Comparison of ENCODE assay signal across 1 cellular context in genomic region chr5:78328585-78329173, GRCh38.
TF ChIP-seq lines count a peak whose summit lies in the region.

No MANE protein-coding gene starts in this region.

TF ChIP-seq in K562, 482 proteins besides CTCF, POLR2A, EP300 and RAD21:
- no peak for TF ChIP-seq E2F8 (IDR thresholded peaks at IDR 0.05; ENCODE audit: low read depth, partially characterized antibody)
- TF ChIP-seq ELF4 (CRISPR knock-in tag; IDR thresholded peaks at IDR 0.05): no peak
- TF ChIP-seq NFE2 (IDR thresholded peaks at IDR 0.05; ENCODE audit: low read depth): peak; percentile 88
- TF ChIP-seq MAFK (IDR thresholded peaks at IDR 0.05; ENCODE audit: low read length): peak; percentile 84
- TF ChIP-seq STAT5A (IDR thresholded peaks at IDR 0.05; ENCODE audit: borderline replicate concordance, low read length): no peak
- peak; percentile 71 for TF ChIP-seq ZNF592 (IDR thresholded peaks at IDR 0.05)
- no peak for TF ChIP-seq LCOR (CRISPR knock-in tag; IDR thresholded peaks at IDR 0.05)
- peak; percentile 76 for TF ChIP-seq NFE2L1 (tag; IDR thresholded peaks at IDR 0.05; ENCODE audit: borderline replicate concordance, low read depth)
- TF ChIP-seq SPI1 (IDR thresholded peaks at IDR 0.05; ENCODE audit: borderline replicate concordance, low read depth, low read length): no peak
- TF ChIP-seq ATF7 (IDR thresholded peaks at IDR 0.05): peak; percentile 54; the same call in 1 of the 2 replicates
- 0 out of 2 replicates have a peak, but pooled peaks have one; percentile 26 for TF ChIP-seq SMARCA4 (IDR thresholded peaks at IDR 0.05)
- 0 out of 2 replicates have a peak, but pooled peaks have one; percentile 22 for TF ChIP-seq GATAD2B (IDR thresholded peaks at IDR 0.05; ENCODE audit: borderline replicate concordance)
- TF ChIP-seq ZNF316 (IDR thresholded peaks at IDR 0.05): peak; percentile 98
- no peak for TF ChIP-seq FOSL1 (tag; conservative IDR thresholded peaks at IDR 0.05)
- no peak for TF ChIP-seq THAP7 (CRISPR knock-in tag; IDR thresholded peaks at IDR 0.05)
- peak; percentile 95 for TF ChIP-seq C11orf30 (IDR thresholded peaks at IDR 0.05; ENCODE audit: low read depth)
- TF ChIP-seq NR4A1 (CRISPR knock-in tag; IDR thresholded peaks at IDR 0.05): no peak
- TF ChIP-seq NR4A1 (tag; IDR thresholded peaks at IDR 0.05): 0 out of 2 replicates have a peak, but pooled peaks have one; percentile 37
- TF ChIP-seq TFE3 (CRISPR knock-in tag; IDR thresholded peaks at IDR 0.05): no peak
- TF ChIP-seq U2AF2 (optimal IDR thresholded peaks at IDR 0.05; ENCODE audit: low read depth, low read length): no peak
- TF ChIP-seq, protein P1, sequence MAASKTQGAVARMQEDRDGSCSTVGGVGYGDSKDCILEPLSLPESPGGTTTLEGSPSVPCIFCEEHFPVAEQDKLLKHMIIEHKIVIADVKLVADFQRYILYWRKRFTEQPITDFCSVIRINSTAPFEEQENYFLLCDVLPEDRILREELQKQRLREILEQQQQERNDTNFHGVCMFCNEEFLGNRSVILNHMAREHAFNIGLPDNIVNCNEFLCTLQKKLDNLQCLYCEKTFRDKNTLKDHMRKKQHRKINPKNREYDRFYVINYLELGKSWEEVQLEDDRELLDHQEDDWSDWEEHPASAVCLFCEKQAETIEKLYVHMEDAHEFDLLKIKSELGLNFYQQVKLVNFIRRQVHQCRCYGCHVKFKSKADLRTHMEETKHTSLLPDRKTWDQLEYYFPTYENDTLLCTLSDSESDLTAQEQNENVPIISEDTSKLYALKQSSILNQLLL (CRISPR knock-in tag; IDR thresholded peaks at IDR 0.05; ENCODE audit: borderline replicate concordance): no peak
- peak in 1 of 2 experiments; percentile 71; a peak in 1 of 4 replicates for TF ChIP-seq SRF (CRISPR knock-in tag; IDR thresholded peaks at IDR 0.05)
- no peak for TF ChIP-seq CCNT2 (IDR thresholded peaks at IDR 0.05; ENCODE audit: borderline replicate concordance, extremely low read depth, insufficient read length, low read depth, low read length)
- no peak for TF ChIP-seq XRCC4 (IDR thresholded peaks at IDR 0.05; ENCODE audit: extremely low read depth, insufficient read depth, insufficient read length)
- TF ChIP-seq ZNF561 (CRISPR knock-in tag; conservative IDR thresholded peaks at IDR 0.05): no peak
- TF ChIP-seq CBFA2T2 (conservative IDR thresholded peaks at IDR 0.05): no peak
- TF ChIP-seq HDAC8 (tag; IDR thresholded peaks at IDR 0.05): 0 out of 2 replicates have a peak, but pooled peaks have one; percentile 0
- no peak for TF ChIP-seq DIDO1 (tag; IDR thresholded peaks at IDR 0.05; ENCODE audit: low read depth)
- TF ChIP-seq MAFF (IDR thresholded peaks at IDR 0.05; ENCODE audit: low read length): peak; percentile 89
- peak; percentile 77; the same call in 1 of the 2 replicates for TF ChIP-seq BACH1 (tag; IDR thresholded peaks at IDR 0.05)
- TF ChIP-seq ZNF76 (CRISPR knock-in tag; IDR thresholded peaks at IDR 0.05; ENCODE audit: borderline replicate concordance): no peak
- peak; percentile 30; the same call in 1 of the 2 replicates for TF ChIP-seq ZNF395 (CRISPR knock-in tag; IDR thresholded peaks at IDR 0.05)
- peak; percentile 96 for TF ChIP-seq MAFG (tag; conservative IDR thresholded peaks at IDR 0.05)
- TF ChIP-seq PRDM10 (IDR thresholded peaks at IDR 0.05; ENCODE audit: partially characterized antibody): peak; percentile 97
